ENCODE assay signal across 12 cellular contexts in genomic region chrX:39519213-39519544, GRCh38.
DNase-seq lines count a peak whose midpoint lies in the region; ATAC-seq, FAIRE-seq and TF ChIP-seq lines count a peak whose summit lies in the region.
"Had no signal": no experiment of that assay in that cellular context is flagged by ENCODE, and none has a peak within 500 bp of the region (broad histone marks: within the 10 kb centered on the region; RNA-seq: fewer than 3 reads in every experiment).

No MANE protein-coding gene starts in this region.

- no peak overlapping the region for H2BK120ac ChIP-seq in mesendoderm (ENCODE audit: low read depth, low read length)

- H3K4me2 ChIP-seq in K562 (ENCODE audit: insufficient read depth, low read length): no peak overlapping the region
- H3K4me2 ChIP-seq in mesendoderm (ENCODE audit: low read length): no peak overlapping the region

- TF ChIP-seq CTCF in A673 (conservative IDR thresholded peaks at IDR 0.05; ENCODE audit: low read depth, low read length) (no peak), K562 (IDR thresholded peaks at IDR 0.05 in 2 of 3, conservative IDR thresholded peaks at IDR 0.05 in 1 of 3; ENCODE audit: insufficient read depth in 2 of 3, low read depth in 1 of 3, low read length in 3 of 3) (no peak), lower leg skin (IDR thresholded peaks at IDR 0.05) (no peak)

- no peaks in the 10 kb centered on the region for H3K36me3 Mint-ChIP-seq in stimulated activated naive B cell treated with anti-CD40 and anti-IgM and Interleukin-4, amounts not matched to agents 10 μg/mL and 1 μg/mL and 100 μg/mL, for 72 hours

- in situ Hi-C loops in K562 (cut with MboI): no loop called here

- H2AK5ac ChIP-seq in mesendoderm (ENCODE audit: low read length): no peak overlapping the region

- peaks cover 11 to 32% of the 10 kb centered on the region in 2 donors for H3K27me3 Mint-ChIP-seq in stimulated activated naive B cell treated with anti-CD40 and anti-IgM and Interleukin-4, amounts not matched to agents 10 μg/mL and 1 μg/mL and 100 μg/mL, for 72 hours

- no TSS peak for BruUV-seq in A673 (replicated peaks; lab: Mats Ljungman, UMichigan)
- no TSS peak for BruUV-seq in K562 (replicated peaks; lab: Mats Ljungman, UMichigan)

- H3K27me3 ChIP-seq in A673 (replicated peaks; ENCODE audit: insufficient read depth, low read depth, low read length, poor library complexity) (no peaks in the 10 kb centered on the region), K562 (ENCODE audit: control insufficient read depth in 2 of 2, insufficient read depth in 2 of 2, low read length in 2 of 2) (no peaks in the 10 kb centered on the region), mesendoderm (ENCODE audit: insufficient read depth, low read length, poor library complexity) (no peaks in the 10 kb centered on the region)
- H3K27me3 ChIP-seq: esophagus squamous epithelium had no signal

- no peak for FAIRE-seq in K562 (lab: Jason Lieb, UNC)
- FAIRE-seq: TTC549 had no signal

- CTCF ChIA-PET in A673 (lab: Charles Lee) (interaction anchor here (0.7 kb wide), 1 partner anchor 802 kb away, joined by 6 read pairs; no protein-coding TSS in a partner anchor), K562 (lab: Yijun Ruan, JAX; ENCODE audit: low intra/inter-chr PET ratio) (no interaction called here)

- no peaks in the 10 kb centered on the region for H3K9me1 ChIP-seq in K562 (ENCODE audit: control insufficient read depth, insufficient read depth, low read length)

- intact Hi-C loops in A673 (cut with micrococcal nuclease; ENCODE audit: unreplicated experiment) (no loop called here), K562 (cut with micrococcal nuclease) (no loop called here), lower leg skin (cut with DNase I; ENCODE audit: low total_unique reads) (no loop called here)

- H3K4me3 ChIP-seq in A673 (ENCODE audit: low read depth, low read length, poor library complexity, severe bottlenecking): no peak overlapping the region
- no peak overlapping the region for H3K4me3 ChIP-seq in K562
- no peak overlapping the region for H3K4me3 ChIP-seq in mesendoderm (ENCODE audit: low read length)
- no peak overlapping the region for H3K4me3 ChIP-seq in lower leg skin (ENCODE audit: low read depth, poor library complexity, severe bottlenecking)

- POLR2A ChIA-PET in A673 (lab: Charles Lee; ENCODE audit: low non-redundant PET) (no interaction called here), K562 (lab: Yijun Ruan, JAX) (no interaction called here)

- DNase-seq in A673 (ENCODE audit: low spot score) (peak; percentile 46), NCI-H2029 (lab: John Stamatoyannopoulos, UW) (peak; percentile 54), K562 (ENCODE audit: extremely low read depth in 1 of 4, low spot score in 3 of 4) (no peak), mesendoderm (no peak), lower leg skin (ENCODE audit: low spot score in 2 of 2) (no peak)
- DNase-seq in stimulated activated naive B cell treated with anti-CD40 and anti-IgM and Interleukin-4, amounts not matched to agents 10 μg/mL and 1 μg/mL and 100 μg/mL, for 72 hours: no peak
- DNase-seq in activated CD4-positive, alpha-beta T cell treated with anti-CD3 and anti-CD28 coated beads, Interleukin-2, amount 50 U/mL, for 48 hours: no peak
- DNase-seq in activated CD8-positive, alpha-beta memory T cell treated with anti-CD3 and anti-CD28 coated beads, Interleukin-2, amount 50 U/mL, for 4 hours: no peak
- DNase-seq: activated naive CD4-positive, alpha-beta T cell treated with anti-CD3 and anti-CD28 coated beads, Interleukin-2, amount 50 U/mL, for 16 hours; esophagus squamous epithelium; NCI-H226 had no signal

- H3K27ac ChIP-seq in A673 (ENCODE audit: low read depth, low read length, poor library complexity, severe bottlenecking): no peak overlapping the region
- no peak overlapping the region for H3K27ac ChIP-seq in K562 (ENCODE audit: extremely low read depth, low read depth, low read length)
- peak overlapping the region; percentile 51 for H3K27ac ChIP-seq in mesendoderm (ENCODE audit: low read depth, low read length)

- 8% methylated on average over 3 of the region's 9 CpGs for WGBS in K562 (ENCODE audit: insufficient coverage, low coverage, missing lambda C conversion rate)
- no CpG with 5 or more reads among the region's 9 CpGs for WGBS in mesendoderm (ENCODE audit: extremely low coverage, insufficient coverage, low lambda C conversion rate)
- 10 to 53% methylated on average over 9 of the region's 9 CpGs for WGBS in lower leg skin, 2 donors

- no peak for TF ChIP-seq POLR2A in K562 (conservative IDR thresholded peaks at IDR 0.05)
- TF ChIP-seq POLR2A in lower leg skin (IDR thresholded peaks at IDR 0.05): no peak

- no peak overlapping the region for H3K4me3 Mint-ChIP-seq in stimulated activated naive B cell treated with anti-CD40 and anti-IgM and Interleukin-4, amounts not matched to agents 10 μg/mL and 1 μg/mL and 100 μg/mL, for 72 hours

- no peaks in the 10 kb centered on the region for H3K79me1 ChIP-seq in mesendoderm (ENCODE audit: low read length)

- H4K8ac ChIP-seq in mesendoderm (ENCODE audit: low read depth, low read length): no peak overlapping the region

- H3K79me2 ChIP-seq in K562 (ENCODE audit: control insufficient read depth, insufficient read depth, low read length): no peaks in the 10 kb centered on the region
- no peaks in the 10 kb centered on the region for H3K79me2 ChIP-seq in mesendoderm (ENCODE audit: control insufficient read depth, insufficient read depth, low read length)

- H2BK5ac ChIP-seq in mesendoderm (ENCODE audit: low read length): no peak overlapping the region

- no peaks in the 10 kb centered on the region for H4K20me1 ChIP-seq in K562 (replicated peaks; ENCODE audit: control insufficient read depth, insufficient read depth, low read length)

- no peak overlapping the region for H3K27ac Mint-ChIP-seq in stimulated activated naive B cell treated with anti-CD40 and anti-IgM and Interleukin-4, amounts not matched to agents 10 μg/mL and 1 μg/mL and 100 μg/mL, for 72 hours

- ATAC-seq in K562: no peak
- ATAC-seq in stimulated activated naive B cell treated with anti-CD40 and anti-IgM and Interleukin-4, amounts not matched to agents 10 μg/mL and 1 μg/mL and 100 μg/mL, for 72 hours (replicated peaks): no peak

- H3K18ac ChIP-seq in mesendoderm (ENCODE audit: low read length): peak overlapping the region; percentile 32

- H3K23ac ChIP-seq in mesendoderm (ENCODE audit: low read length): no peak overlapping the region

- no peak overlapping the region for H2BK15ac ChIP-seq in mesendoderm (replicated peaks; ENCODE audit: low read depth)

- 0 out of 2 replicates have a peak overlapping the region, but pooled peaks have one; percentile 70 for H2AFZ ChIP-seq in K562 (ENCODE audit: low read depth, low read length)

- TF ChIP-seq EP300 in K562 (IDR thresholded peaks at IDR 0.05; ENCODE audit: low read length): no peak

- no peak for TF ChIP-seq RAD21 in K562 (CRISPR knock-in tag; conservative IDR thresholded peaks at IDR 0.05 in 1 of 2, IDR thresholded peaks at IDR 0.05 in 1 of 2)

- no peaks in the 10 kb centered on the region for H3K36me3 ChIP-seq in A673 (ENCODE audit: insufficient read depth, low read length, poor library complexity, severe bottlenecking)
- H3K36me3 ChIP-seq in K562 (ENCODE audit: control insufficient read depth, insufficient read depth, low read length): no peaks in the 10 kb centered on the region
- no peaks in the 10 kb centered on the region for H3K36me3 ChIP-seq in mesendoderm (ENCODE audit: control insufficient read depth, insufficient read depth, low read length)
- H3K36me3 ChIP-seq: esophagus squamous epithelium had no signal

- peaks cover 4% of the 10 kb centered on the region for H3K4me1 ChIP-seq in A673 (ENCODE audit: insufficient read depth, low read length, poor library complexity, severe bottlenecking)
- peaks cover 0 to 5% of the 10 kb centered on the region in 2 experiments; a peak in 3 of 5 replicates for H3K4me1 ChIP-seq in K562 (replicated peaks in 1 of 2; ENCODE audit: control insufficient read depth in 2 of 2, insufficient read depth in 2 of 2, low read length in 2 of 2)
- H3K4me1 ChIP-seq in mesendoderm (ENCODE audit: control insufficient read depth, low read depth, low read length): no peaks in the 10 kb centered on the region

- H3K9ac ChIP-seq in K562 (ENCODE audit: insufficient read depth in 1 of 2, low read depth in 2 of 2, low read length in 2 of 2) (no peak overlapping the region), mesendoderm (ENCODE audit: low read length) (no peak overlapping the region)

- peaks cover 0 to 4% of the 10 kb centered on the region in 2 donors for H3K4me1 Mint-ChIP-seq in stimulated activated naive B cell treated with anti-CD40 and anti-IgM and Interleukin-4, amounts not matched to agents 10 μg/mL and 1 μg/mL and 100 μg/mL, for 72 hours

- H4K5ac ChIP-seq in mesendoderm (ENCODE audit: low read length): no peak overlapping the region

- peaks cover 0 to 4% of the 10 kb centered on the region in 2 donors for H3K9me3 Mint-ChIP-seq in stimulated activated naive B cell treated with anti-CD40 and anti-IgM and Interleukin-4, amounts not matched to agents 10 μg/mL and 1 μg/mL and 100 μg/mL, for 72 hours

- H3K56ac ChIP-seq in mesendoderm (ENCODE audit: low read length): peak overlapping the region; percentile 76

- no peaks in the 10 kb centered on the region for H3K9me3 ChIP-seq in A673 (ENCODE audit: low read depth, low read length, poor library complexity, severe bottlenecking)
- H3K9me3 ChIP-seq in K562 (replicated peaks; ENCODE audit: control insufficient read depth, insufficient read depth, low read depth, low read length): no peaks in the 10 kb centered on the region
- H3K9me3 ChIP-seq: esophagus squamous epithelium had no signal

- no peak overlapping the region for H3K4ac ChIP-seq in mesendoderm (ENCODE audit: low read depth, low read length)

TF ChIP-seq in K562, 482 proteins besides CTCF, POLR2A, EP300 and RAD21:
- TF ChIP-seq NFIC (IDR thresholded peaks at IDR 0.05) (0 out of 2 replicates have a peak, but pooled peaks have one; percentile 17), IRF2 (CRISPR knock-in tag; IDR thresholded peaks at IDR 0.05) (no peak)
TF ChIP-seq in K562: peak in this region for 1.

Comparison
In these comparisons a context has a peak if more than half of its experiments do, and no peak if none do; other contexts are left out.
1. DNase-seq: peak in A673 (single experiment) and NCI-H2029 (single experiment); none in K562 (0 of 4), mesendoderm (single experiment), stimulated activated naive B cell treated with anti-CD40 and anti-IgM and Interleukin-4, amounts not matched to agents 10 μg/mL and 1 μg/mL and 100 μg/mL, for 72 hours (single experiment), activated CD4-positive, alpha-beta T cell treated with anti-CD3 and anti-CD28 coated beads, Interleukin-2, amount 50 U/mL, for 48 hours (0 of 2), lower leg skin (0 of 2) and activated CD8-positive, alpha-beta memory T cell treated with anti-CD3 and anti-CD28 coated beads, Interleukin-2, amount 50 U/mL, for 4 hours (single experiment).